ENCODE assay signal across 9 cellular contexts in the genomic region with DNA sequence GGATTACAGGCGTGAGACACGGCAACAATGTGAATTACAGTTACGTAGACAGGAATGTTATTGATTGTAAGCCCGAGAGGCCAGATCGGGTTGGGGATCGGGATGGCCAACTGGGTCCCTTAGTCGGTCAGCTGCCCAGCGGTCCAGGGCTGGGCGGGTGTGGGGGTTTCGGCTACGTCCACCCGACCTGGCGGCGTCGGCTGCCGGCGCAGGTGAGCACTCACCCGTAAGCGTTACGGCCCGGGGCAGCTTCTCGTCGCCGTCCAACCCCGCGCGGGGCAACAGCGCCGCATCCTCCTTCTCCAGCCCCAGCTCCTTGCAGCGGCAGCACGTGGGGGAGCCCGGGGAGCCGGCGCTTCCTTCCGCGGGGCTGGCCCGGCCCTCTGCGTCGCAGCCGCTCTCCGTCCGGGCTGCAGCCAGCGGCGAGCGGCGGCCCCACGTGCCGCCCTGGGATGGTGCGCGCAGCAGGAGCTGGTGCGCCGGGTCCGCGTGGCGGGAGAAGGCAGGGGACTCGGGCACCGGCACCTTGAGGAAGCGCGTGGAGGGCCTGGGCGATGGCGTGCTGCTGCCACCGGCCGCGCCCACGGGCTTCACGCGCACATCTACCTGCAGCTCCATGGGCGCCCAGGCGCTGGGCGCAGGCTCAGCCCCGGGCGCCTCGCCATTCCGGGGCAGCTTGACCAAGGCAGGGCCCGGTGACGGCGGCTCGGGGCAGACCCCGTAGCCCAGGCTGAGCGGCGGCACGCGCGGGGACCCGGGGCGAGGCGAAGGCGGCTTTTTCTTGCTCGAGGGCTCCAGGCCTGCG. TPM values are rescaled to one million over a fixed set of nuclear protein-coding genes. Genes with fewer than 3 reads are reported as not detected.
DNase-seq lines count a peak whose midpoint lies in the region; ATAC-seq and TF ChIP-seq lines count a peak whose summit lies in the region.
"Had no signal": no experiment of that assay in that cellular context is flagged by ENCODE, and none has a peak within 500 bp of the region (broad histone marks: within the 10 kb centered on the region; RNA-seq: fewer than 3 reads in every experiment).

No MANE protein-coding gene starts in this region.

- BruUV-seq in Caco-2 (replicated peaks; lab: Mats Ljungman, UMichigan) = no TSS peak

- no peaks in the 10 kb centered on the region; the same call in 1 of the 2 replicates for H3K27me3 ChIP-seq in Caco-2 (replicated peaks; ENCODE audit: control insufficient read depth, insufficient read depth, low read length)
- H3K27me3 ChIP-seq in NT2/D1 (ENCODE audit: insufficient read depth, insufficient read length) = no peaks in the 10 kb centered on the region

- H3K9me3 ChIP-seq in Caco-2 = no peaks in the 10 kb centered on the region
- H3K9me3 ChIP-seq in NT2/D1 (ENCODE audit: insufficient read depth, low read length) = no peaks in the 10 kb centered on the region

- POLR2A ChIA-PET in Caco-2 (lab: Charles Lee) = interaction anchor here (0.5 to 1.2 kb wide), 3 partner anchors 17 to 505 kb away, joined by 3 to 4 read pairs (median 3); partner anchors contain the start of gene LUC7L2

- H3K4me1 Mint-ChIP-seq in Caco-2 (ENCODE audit: low read depth, unreplicated experiment) = no peaks in the 10 kb centered on the region
- H3K4me1 Mint-ChIP-seq in effector memory CD8-positive, alpha-beta T cell (ENCODE audit: low read depth in 2 of 2) = peaks cover 0 to 5% of the 10 kb centered on the region in 2 donors
- H3K4me1 Mint-ChIP-seq in natural killer cell = no peaks in the 10 kb centered on the region

- peaks cover 4% of the 10 kb centered on the region; the same call in 1 of the 2 replicates for H3K4me1 ChIP-seq in Caco-2
- peaks cover 2% of the 10 kb centered on the region for H3K4me1 ChIP-seq in NT2/D1 (ENCODE audit: insufficient read depth, insufficient read length)

- DNase-seq in Caco-2 = peak in 1 of 2 experiments; percentile 53
- no peak for DNase-seq in NT2/D1 (ENCODE audit: low read depth, low spot score)
- no peak for DNase-seq in effector memory CD8-positive, alpha-beta T cell
- no peak for DNase-seq in natural killer cell
- DNase-seq in GM13977 (ENCODE audit: low spot score) = no peak

- TF ChIP-seq CTCF in Caco-2 (IDR thresholded peaks at IDR 0.05; ENCODE audit: insufficient read depth in 1 of 2, low read depth in 1 of 2, low read length in 1 of 2, severe bottlenecking in 1 of 2, unreplicated experiment in 1 of 2) (no peak), natural killer cell (IDR thresholded peaks at IDR 0.05) (no peak), GM13977 (IDR thresholded peaks at IDR 0.05; ENCODE audit: extremely low read depth, insufficient read depth, missing control alignments) (no peak)

- H3K36me3 ChIP-seq in Caco-2 (ENCODE audit: control insufficient read depth, insufficient read depth, low read length) (no peaks in the 10 kb centered on the region), NT2/D1 (ENCODE audit: insufficient read depth, insufficient read length, low read length) (peaks cover 18% of the 10 kb centered on the region)

- ATAC-seq in GM21576 (IDR thresholded peaks at IDR 0.05; ENCODE audit: unreplicated experiment) = peak; percentile 23
- no peak for ATAC-seq in effector memory CD8-positive, alpha-beta T cell (replicated peaks)
- ATAC-seq in natural killer cell = peak in 2 of 3 donors; percentile 34 to 42
- ATAC-seq in HG02970 (IDR thresholded peaks at IDR 0.05; ENCODE audit: low FRiP score, unreplicated experiment) = no peak
- ATAC-seq in GM21717 (IDR thresholded peaks at IDR 0.05; ENCODE audit: unreplicated experiment) = no peak

- peaks cover 5% of the 10 kb centered on the region for H3K36me3 Mint-ChIP-seq in Caco-2 (ENCODE audit: insufficient read depth, unreplicated experiment)
- H3K36me3 Mint-ChIP-seq in effector memory CD8-positive, alpha-beta T cell (ENCODE audit: insufficient read depth) = no peaks in the 10 kb centered on the region
- H3K36me3 Mint-ChIP-seq in natural killer cell = no peaks in the 10 kb centered on the region

- H3K4me3 ChIP-seq in Caco-2 (ENCODE audit: low read depth, low read length) = peak overlapping the region; percentile 56
- H3K4me3 ChIP-seq in NT2/D1 (ENCODE audit: insufficient read length, low read depth) = peak overlapping the region; percentile 74

- H3K27ac Mint-ChIP-seq in Caco-2 (ENCODE audit: unreplicated experiment) (no peak overlapping the region), natural killer cell (no peak overlapping the region)
- no peak overlapping the region for H3K27ac Mint-ChIP-seq in effector memory CD8-positive, alpha-beta T cell

- peaks cover 3% of the 10 kb centered on the region for H3K27me3 Mint-ChIP-seq in Caco-2 (ENCODE audit: insufficient read depth, unreplicated experiment)
- H3K27me3 Mint-ChIP-seq in effector memory CD8-positive, alpha-beta T cell = peaks cover 54 to 74% of the 10 kb centered on the region in 2 donors
- peaks cover 17 to 24% of the 10 kb centered on the region in 2 donors for H3K27me3 Mint-ChIP-seq in natural killer cell (ENCODE audit: low read depth in 2 of 2)

- in situ Hi-C loops in GM13977 (cut with MboI; ENCODE audit: low pct_unique_long_range_greater_than_20kb, low sequenced_read_pairs, unreplicated experiment) = no loop called here

- peak overlapping the region; percentile 92 for H3K9ac ChIP-seq in NT2/D1 (ENCODE audit: insufficient read length, low read depth)

- CTCF ChIA-PET in Caco-2 (lab: Charles Lee) = interaction anchor here (0.5 to 1.9 kb wide), 7 partner anchors 10 to 916 kb away, joined by 3 to 11 read pairs (median 6); partner anchors contain the start of gene SLC37A3

- peak overlapping the region; percentile 68 for H3K4me3 Mint-ChIP-seq in Caco-2 (ENCODE audit: unreplicated experiment)
- H3K4me3 Mint-ChIP-seq in effector memory CD8-positive, alpha-beta T cell = peak overlapping the region; percentile 56 to 59
- no peak overlapping the region for H3K4me3 Mint-ChIP-seq in natural killer cell

- intact Hi-C loops in Caco-2 (cut with micrococcal nuclease; ENCODE audit: unreplicated experiment) (loop anchor here (5.0 kb wide), 1 partner anchor 51 kb away; no protein-coding TSS in a partner anchor), natural killer cell (cut with micrococcal nuclease) (no loop called here)

- H3K9me3 Mint-ChIP-seq in Caco-2 (ENCODE audit: unreplicated experiment) = no peaks in the 10 kb centered on the region
- no peaks in the 10 kb centered on the region for H3K9me3 Mint-ChIP-seq in effector memory CD8-positive, alpha-beta T cell
- no peaks in the 10 kb centered on the region for H3K9me3 Mint-ChIP-seq in natural killer cell

RNA-seq across cellular contexts. Expression of gene KLRG2, which starts 0.6 kb away (rescaled TPM):
- 4.7 and 4.9 TPM in 2 replicates for total RNA-seq in Caco-2 (2022)
- total RNA-seq in natural killer cell = not detected
- total RNA-seq: fibroblast of lung had no signal

RNA-seq across cellular contexts. Expression of gene CLEC2L, which starts 40.6 kb away (rescaled TPM):
- not detected in 2 replicates for total RNA-seq in Caco-2 (2022)
- under 1 TPM in 1 of 3 donors, not detected in 2; 0.71 TPM for total RNA-seq in natural killer cell
- total RNA-seq: fibroblast of lung had no signal

Comparison
In these comparisons a context has a peak if more than half of its experiments do, and no peak if none do; other contexts are left out.
1. ATAC-seq: peak in GM21576 (single experiment) and natural killer cell (2 of 3); none in effector memory CD8-positive, alpha-beta T cell (single experiment), HG02970 (single experiment) and GM21717 (single experiment).